ENCODE assay signal across 18 cellular contexts in the genomic region with DNA sequence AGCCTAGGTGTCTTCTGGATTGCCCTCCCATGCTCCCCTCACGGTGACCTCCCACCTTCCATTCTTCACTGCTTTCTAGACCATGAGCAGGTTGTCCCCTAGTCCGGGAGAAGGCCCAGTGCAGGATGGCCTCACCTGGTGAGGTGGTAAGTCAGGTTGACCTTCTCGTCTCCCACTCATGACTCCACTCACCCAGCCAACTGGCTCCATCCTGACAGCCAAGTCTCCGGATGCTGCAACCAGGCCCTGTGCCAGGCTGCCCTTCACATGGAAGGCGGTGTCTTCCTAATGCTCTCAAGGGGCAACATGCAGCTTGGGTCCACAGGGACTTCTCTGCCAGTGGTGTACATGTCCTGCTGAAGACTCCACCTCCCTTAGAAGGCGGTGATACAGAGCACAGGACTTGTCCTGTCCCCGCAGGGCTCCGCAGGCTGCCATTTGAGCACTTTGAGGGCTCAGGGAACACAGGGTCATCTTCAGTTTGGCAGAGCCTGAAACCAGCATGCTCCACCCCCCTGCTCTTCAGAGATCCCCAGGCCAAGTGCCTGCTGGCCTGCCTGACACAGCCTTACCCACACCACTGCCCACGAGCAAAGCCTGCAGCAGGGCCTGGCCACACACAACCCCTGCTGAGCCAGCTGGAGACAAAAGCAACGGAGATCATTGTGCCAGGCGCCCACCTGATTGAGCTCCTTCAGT. TPM values are rescaled to one million over a fixed set of nuclear protein-coding genes. Genes with fewer than 3 reads are reported as not detected.
A peak's percentile ranks its signal among the peaks of the same experiment; 100 is the strongest.
DNase-seq lines count a peak whose midpoint lies in the region; ATAC-seq lines count a peak whose summit lies in the region.
"Had no signal": no experiment of that assay in that cellular context is flagged by ENCODE, and none has a peak within 500 bp of the region (broad histone marks: within the 10 kb centered on the region; RNA-seq: fewer than 3 reads in every experiment).

No MANE protein-coding gene starts in this region.

- H3K4me3 Mint-ChIP-seq in CD4-positive, alpha-beta memory T cell = no peak overlapping the region
- H3K4me3 Mint-ChIP-seq in activated naive CD8-positive, alpha-beta T cell treated with anti-CD3 and anti-CD28 coated beads, Interleukin-2, amount 50 U/mL, for 24 hours = no peak overlapping the region

- intact Hi-C loops in CD4-positive, alpha-beta memory T cell (cut with micrococcal nuclease) = no loop called here
- intact Hi-C loops in sciatic nerve (cut with DNase I) = no loop called here

- H3K4me1 Mint-ChIP-seq in CD4-positive, alpha-beta memory T cell = peaks cover 26 to 64% (median 52%) of the 10 kb centered on the region in 4 donors
- peaks cover 61% of the 10 kb centered on the region for H3K4me1 Mint-ChIP-seq in activated naive CD8-positive, alpha-beta T cell treated with anti-CD3 and anti-CD28 coated beads, Interleukin-2, amount 50 U/mL, for 24 hours

- H3K36me3 ChIP-seq in CD4-positive, alpha-beta memory T cell (ENCODE audit: insufficient read depth, low read length) = peaks cover 19% of the 10 kb centered on the region
- H3K36me3 ChIP-seq: breast epithelium, sigmoid colon, WERI-Rb-1 had no signal

- H3K4me3 ChIP-seq in CD4-positive, alpha-beta memory T cell (ENCODE audit: low read length in 2 of 2) = no peak overlapping the region
- H3K4me3 ChIP-seq: breast epithelium, mucosa of descending colon, sigmoid colon, stomach had no signal

- DNase-seq in activated T-cell treated with anti-CD3 and anti-CD28 coated beads, Interleukin-2, amount 50 U/mL, for 48 hours = peak; percentile 19 to 22
- DNase-seq in activated T-cell treated with anti-CD3 and anti-CD28 coated beads, Interleukin-2, amount 50 U/mL, for 1 hour = no peak
- DNase-seq in CD4-positive, alpha-beta memory T cell = no peak
- no peak for DNase-seq in activated naive CD8-positive, alpha-beta T cell treated with anti-CD3 and anti-CD28 coated beads, Interleukin-2, amount 50 U/mL, for 24 hours
- no peak for DNase-seq in sciatic nerve (ENCODE audit: low spot score)
- no peak for DNase-seq in dermis blood vessel endothelial cell
- DNase-seq: foreskin melanocyte; NCI-H2081 treated with DMSO at 0.1 percent for 48 hours; NCI-H510A treated with DMSO at 0.1 percent for 48 hours; sigmoid colon; stimulated activated CD4-positive, alpha-beta T cell treated with anti-CD3 and anti-CD28 coated beads, Interleukin-1b, Interleukin-23, amount 100 ng/mL, for 48 hours; stomach; WERI-Rb-1 had no signal

- no peaks in the 10 kb centered on the region for H3K27me3 ChIP-seq in CD4-positive, alpha-beta memory T cell (ENCODE audit: insufficient read depth, low read length)
- H3K27me3 ChIP-seq: breast epithelium, sigmoid colon had no signal

- CTCF ChIA-PET in CD4-positive, alpha-beta memory T cell (lab: Charles Lee; ENCODE audit: partially characterized antibody) = interaction anchor here (1.0 to 12.3 kb wide), 4 partner anchors 14 to 244 kb away, joined by 3 to 118 read pairs (median 4); no protein-coding TSS in a partner anchor

- no peaks in the 10 kb centered on the region for H3K27me3 Mint-ChIP-seq in CD4-positive, alpha-beta memory T cell
- H3K27me3 Mint-ChIP-seq in activated naive CD8-positive, alpha-beta T cell treated with anti-CD3 and anti-CD28 coated beads, Interleukin-2, amount 50 U/mL, for 24 hours = no peaks in the 10 kb centered on the region

- POLR2A ChIA-PET in CD4-positive, alpha-beta memory T cell (lab: Charles Lee; ENCODE audit: partially characterized antibody) = interaction anchor here (1.0 to 11.4 kb wide), 2 partner anchors 9 to 24 kb away, joined by 7 to 292 read pairs; a partner anchor contains a TSS

- H3K36me3 Mint-ChIP-seq in CD4-positive, alpha-beta memory T cell = peaks cover 15 to 29% of the 10 kb centered on the region in 2 donors
- H3K36me3 Mint-ChIP-seq in activated naive CD8-positive, alpha-beta T cell treated with anti-CD3 and anti-CD28 coated beads, Interleukin-2, amount 50 U/mL, for 24 hours (ENCODE audit: low read depth) = peaks cover 32% of the 10 kb centered on the region

- peak overlapping the region in 6 of 7 donors; percentile 53 to 89 (median 83) for H3K27ac Mint-ChIP-seq in CD4-positive, alpha-beta memory T cell
- peak overlapping the region; percentile 27 for H3K27ac Mint-ChIP-seq in activated naive CD8-positive, alpha-beta T cell treated with anti-CD3 and anti-CD28 coated beads, Interleukin-2, amount 50 U/mL, for 24 hours

- H3K4me1 ChIP-seq in CD4-positive, alpha-beta memory T cell (ENCODE audit: insufficient read depth, low read length) = peaks cover 45% of the 10 kb centered on the region
- H3K4me1 ChIP-seq: breast epithelium had no signal

- no peaks in the 10 kb centered on the region for H3K9me3 ChIP-seq in CD4-positive, alpha-beta memory T cell (ENCODE audit: control insufficient read depth in 1 of 2, low read length in 2 of 2)
- H3K9me3 ChIP-seq: breast epithelium, mucosa of descending colon, sigmoid colon, stomach had no signal

- H3K9me3 Mint-ChIP-seq in CD4-positive, alpha-beta memory T cell = no peaks in the 10 kb centered on the region
- H3K9me3 Mint-ChIP-seq in activated naive CD8-positive, alpha-beta T cell treated with anti-CD3 and anti-CD28 coated beads, Interleukin-2, amount 50 U/mL, for 24 hours = no peaks in the 10 kb centered on the region

- no peak for ATAC-seq in activated naive CD8-positive, alpha-beta T cell treated with anti-CD3 and anti-CD28 coated beads, Interleukin-2, amount 50 U/mL, for 24 hours
- ATAC-seq in sciatic nerve (peak; percentile 41), GM19397 (IDR thresholded peaks at IDR 0.05; ENCODE audit: unreplicated experiment) (no peak), GM21825 (IDR thresholded peaks at IDR 0.05; ENCODE audit: unreplicated experiment) (no peak)

- no peak overlapping the region for H3K27ac ChIP-seq in CD4-positive, alpha-beta memory T cell (ENCODE audit: low read depth, low read length)
- H3K27ac ChIP-seq: epithelial cell of prostate, stomach, WERI-Rb-1 had no signal

RNA-seq across cellular contexts. Expression of a gene that starts 25.4 kb away (rescaled TPM):
- 10 to 100 TPM; 17.1 to 20.6 TPM for total RNA-seq in CD4-positive, alpha-beta memory T cell
- polyA plus RNA-seq in CD4-positive, alpha-beta memory T cell = 10 to 100 TPM; 46.6 to 53.8 TPM
- total RNA-seq in sciatic nerve (1.7 TPM), dermis blood vessel endothelial cell (2.0 and 3.2 TPM in 2 replicates)

RNA-seq across cellular contexts. Expression of a gene that starts 30.7 kb away (rescaled TPM):
- 1 to 10 TPM; 3.0 to 4.1 TPM for total RNA-seq in CD4-positive, alpha-beta memory T cell
- polyA plus RNA-seq in CD4-positive, alpha-beta memory T cell = 1 to 10 TPM; 1.9 to 3.3 TPM
- total RNA-seq in sciatic nerve (56.4 TPM), dermis blood vessel endothelial cell (10.6 and 15.8 TPM in 2 replicates)

Comparison
In these comparisons a context has a peak if more than half of its experiments do, and no peak if none do; other contexts are left out.
1. DNase-seq: peak in activated T-cell treated with anti-CD3 and anti-CD28 coated beads, Interleukin-2, amount 50 U/mL, for 48 hours (2 of 2); none in activated T-cell treated with anti-CD3 and anti-CD28 coated beads, Interleukin-2, amount 50 U/mL, for 1 hour (single experiment), CD4-positive, alpha-beta memory T cell (0 of 5), activated naive CD8-positive, alpha-beta T cell treated with anti-CD3 and anti-CD28 coated beads, Interleukin-2, amount 50 U/mL, for 24 hours (single experiment), sciatic nerve (single experiment) and dermis blood vessel endothelial cell (single experiment).